In genomic region chr15:35289029-35289617, GRCh38 we compare ENCODE assay signal across 8 cellular contexts.
DNase-seq lines count a peak whose midpoint lies in the region; ATAC-seq and TF ChIP-seq lines count a peak whose summit lies in the region.

No MANE protein-coding gene starts in this region.

- H3K4me1 ChIP-seq in Peyer's patch (peaks cover 0 to 3% (median 0%) of the 10 kb centered on the region in 4 donors), prostate gland (replicated peaks) (no peaks in the 10 kb centered on the region)

- H3K27ac ChIP-seq in Peyer's patch, result no peak overlapping the region
- no peak overlapping the region for H3K27ac ChIP-seq in prostate gland

- H3K4me3 ChIP-seq in Peyer's patch, result no peak overlapping the region
- no peak overlapping the region for H3K4me3 ChIP-seq in prostate gland

- DNase-seq in G401 (ENCODE audit: low spot score), result peak; percentile 70
- DNase-seq in Peyer's patch, result no peak
- DNase-seq in fibroblast of peridontal ligament (ENCODE audit: extremely low read depth), result peak; percentile 90
- peak; percentile 9 for DNase-seq in prostate gland (ENCODE audit: low spot score)
- DNase-seq in activated CD4-positive, alpha-beta T cell treated with anti-CD3 and anti-CD28 coated beads for 1 hour, result no peak
- DNase-seq in GDM1 (lab: John Stamatoyannopoulos, UW), result no peak

- H3K36me3 ChIP-seq in Peyer's patch (no peaks in the 10 kb centered on the region), prostate gland (no peaks in the 10 kb centered on the region)

- intact Hi-C loops in prostate gland (cut with DNase I), result loop anchor here (5.0 to 10.0 kb wide), 3 partner anchors 158 to 623 kb away; no protein-coding TSS in a partner anchor

- peak; percentile 56 for ATAC-seq in HG03139 (IDR thresholded peaks at IDR 0.05; ENCODE audit: unreplicated experiment)
- no peak for ATAC-seq in GM18909 (IDR thresholded peaks at IDR 0.05; ENCODE audit: poor library complexity, unreplicated experiment)

- H3K27me3 ChIP-seq in Peyer's patch (no peaks in the 10 kb centered on the region), prostate gland (replicated peaks; ENCODE audit: insufficient read depth) (no peaks in the 10 kb centered on the region)

- TF ChIP-seq POLR2A in Peyer's patch (IDR thresholded peaks at IDR 0.05) (no peak), prostate gland (IDR thresholded peaks at IDR 0.05) (no peak)

- H3K9me3 ChIP-seq in Peyer's patch (no peaks in the 10 kb centered on the region), prostate gland (no peaks in the 10 kb centered on the region)

- in situ Hi-C loops in G401 (cut with HindIII; ENCODE audit: low sequenced_read_pairs), result no loop called here

- 20% methylated on average over 3 of the region's 3 CpGs for WGBS in prostate gland

- peak in 5 of 6 experiments; percentile 31 to 91 (median 84) for TF ChIP-seq CTCF in Peyer's patch (IDR thresholded peaks at IDR 0.05)
- TF ChIP-seq CTCF in prostate gland (IDR thresholded peaks at IDR 0.05), result peak; percentile 9 to 74 (median 54)

Comparison
In these comparisons a context has a peak if more than half of its experiments do, and no peak if none do; other contexts are left out.
1. DNase-seq: peak in G401 (single experiment), fibroblast of peridontal ligament (single experiment) and prostate gland (single experiment); none in Peyer's patch (0 of 3), activated CD4-positive, alpha-beta T cell treated with anti-CD3 and anti-CD28 coated beads for 1 hour (single experiment) and GDM1 (single experiment).